In genomic region chr7:55484241-55484640, GRCh38 we compare ENCODE assay signal across 1 cellular context.
TF ChIP-seq lines count a peak whose summit lies in the region.

No MANE protein-coding gene starts in this region.

TF ChIP-seq in GM12878, 131 proteins besides CTCF, POLR2A, EP300 and RAD21:
- TF ChIP-seq RFX5 (IDR thresholded peaks at IDR 0.05; ENCODE audit: low read depth, low read length) (no peak), NR2F1 (conservative IDR thresholded peaks at IDR 0.05) (no peak), BMI1 (IDR thresholded peaks at IDR 0.05; ENCODE audit: borderline replicate concordance) (no peak), NRF1 (conservative IDR thresholded peaks at IDR 0.05; ENCODE audit: low read depth, low read length) (no peak), ELK1 (IDR thresholded peaks at IDR 0.05; ENCODE audit: low read depth, low read length) (no peak), SP1 (IDR thresholded peaks at IDR 0.05; ENCODE audit: low read depth, low read length) (no peak), CEBPB (IDR thresholded peaks at IDR 0.05; ENCODE audit: borderline replicate concordance in 1 of 2, low read depth in 2 of 2, low read length in 2 of 2) (no peak), HDGF (IDR thresholded peaks at IDR 0.05) (no peak), KDM1A (IDR thresholded peaks at IDR 0.05; ENCODE audit: borderline replicate concordance) (no peak), BCLAF1 (IDR thresholded peaks at IDR 0.05) (no peak), NBN (IDR thresholded peaks at IDR 0.05) (no peak), BACH1 (IDR thresholded peaks at IDR 0.05; ENCODE audit: borderline replicate concordance) (no peak), KAT2A (conservative IDR thresholded peaks at IDR 0.05; ENCODE audit: control insufficient read depth, low read depth, low read length) (no peak), NFIC (IDR thresholded peaks at IDR 0.05; ENCODE audit: low read depth, low read length) (no peak), FOXK2 (IDR thresholded peaks at IDR 0.05) (no peak), STAT3 (IDR thresholded peaks at IDR 0.05; ENCODE audit: low read depth, low read length) (no peak), ZNF217 (IDR thresholded peaks at IDR 0.05) (no peak), HSF1 (IDR thresholded peaks at IDR 0.05; ENCODE audit: low read depth, low read length) (no peak), USF2 (IDR thresholded peaks at IDR 0.05; ENCODE audit: borderline replicate concordance, low read depth, low read length) (no peak)
